In genomic region chr4:102781570-102781969, GRCh38 we compare ENCODE assay signal across 1 cellular context.
TF ChIP-seq lines count a peak whose summit lies in the region.

No MANE protein-coding gene starts in this region.

TF ChIP-seq in HepG2, 621 proteins besides CTCF, POLR2A, EP300 and RAD21 (continued from another document):
- TF ChIP-seq MXD3 (CRISPR knock-in tag; IDR thresholded peaks at IDR 0.05) = no peak
- no peak for TF ChIP-seq UBTF (CRISPR knock-in tag; IDR thresholded peaks at IDR 0.05)
- no peak for TF ChIP-seq DR1 (CRISPR knock-in tag; IDR thresholded peaks at IDR 0.05)
- no peak for TF ChIP-seq SOX6 (IDR thresholded peaks at IDR 0.05)
- peak; percentile 23; the same call in 1 of the 2 replicates for TF ChIP-seq SOX6 (CRISPR knock-in tag; IDR thresholded peaks at IDR 0.05)
- TF ChIP-seq SOX13 (IDR thresholded peaks at IDR 0.05) = no peak
- peak in 1 of 2 experiments; percentile 50; a peak in 1 of 4 replicates for TF ChIP-seq SOX13 (CRISPR knock-in tag; conservative IDR thresholded peaks at IDR 0.05 in 1 of 2, IDR thresholded peaks at IDR 0.05 in 1 of 2)
- TF ChIP-seq PRDM4 (CRISPR knock-in tag; IDR thresholded peaks at IDR 0.05; ENCODE audit: borderline replicate concordance) = no peak
TF ChIP-seq in HepG2: peak in this region for 2.
